Comparison of ENCODE assay signal across 26 cellular contexts in genomic region chr1:45407888-45408287, GRCh38.
DNase-seq lines count a peak whose midpoint lies in the region; ATAC-seq, FAIRE-seq and TF ChIP-seq lines count a peak whose summit lies in the region.
"Had no signal": no experiment of that assay in that cellular context is flagged by ENCODE, and none has a peak within 500 bp of the region (broad histone marks: within the 10 kb centered on the region; RNA-seq: fewer than 3 reads in every experiment).

No MANE protein-coding gene starts in this region.

- no peak for ATAC-seq in K562
- peak; percentile 39 for ATAC-seq in upper lobe of right lung
- ATAC-seq: HCT116 had no signal

- DNase-seq in NCI-H526 (lab: John Stamatoyannopoulos, UW) (peak; percentile 13 to 43), NCI-H526 treated with DMSO at 0.1 percent for 48 hours (lab: John Stamatoyannopoulos, UW) (no peak), K562 (ENCODE audit: extremely low read depth in 1 of 4, low spot score in 3 of 4) (no peak), upper lobe of right lung (no peak), brain microvascular endothelial cell (no peak)
- DNase-seq in activated CD4-positive, alpha-beta T cell treated with anti-CD3 and anti-CD28 coated beads, Interleukin-2, amount 50 U/mL, for 48 hours, result no peak
- DNase-seq: 8988T, C1 segment of cervical spinal cord, DMS53, GF-D8, Karpas-422, NCI-H1092, NCI-H1436, NCI-H187 treated with DMSO at 0.1 percent for 48 hours, NCI-H226, NCI-H510A treated with DMSO at 0.1 percent for 48 hours, NCI-H82, PC-9, SHP77 treated with DMSO at 0.1 percent for 48 hours, SK-N-SH had no signal

- no peak overlapping the region for H3K9ac ChIP-seq in K562 (ENCODE audit: insufficient read depth in 1 of 2, low read depth in 2 of 2, low read length in 2 of 2)
- H3K9ac ChIP-seq: SK-N-SH had no signal

- no peak overlapping the region for H2AFZ ChIP-seq in K562 (ENCODE audit: low read depth, low read length)
- H2AFZ ChIP-seq: PC-9 had no signal

- intact Hi-C loops in K562 (cut with micrococcal nuclease), result no loop called here
- intact Hi-C loops in upper lobe of right lung (cut with DNase I), result no loop called here

- H3K27ac Mint-ChIP-seq in IgD-negative memory B cell, result peak overlapping the region; percentile 57 to 91 (median 81)

- BruUV-seq in K562 (replicated peaks; lab: Mats Ljungman, UMichigan), result no TSS peak

- H3K4me1 Mint-ChIP-seq in IgD-negative memory B cell, result peaks cover 42 to 54% (median 50%) of the 10 kb centered on the region in 3 donors

- no peaks in the 10 kb centered on the region for H4K20me1 ChIP-seq in K562 (replicated peaks; ENCODE audit: control insufficient read depth, insufficient read depth, low read length)

- H3K4me1 ChIP-seq in K562 (replicated peaks in 1 of 2; ENCODE audit: control insufficient read depth in 2 of 2, insufficient read depth in 2 of 2, low read length in 2 of 2) (peaks cover 4 to 19% of the 10 kb centered on the region in 2 experiments; a peak in 4 of 5 replicates), upper lobe of right lung (peaks cover 9% of the 10 kb centered on the region)

- TF ChIP-seq POLR2A in K562 (conservative IDR thresholded peaks at IDR 0.05), result no peak

- H3K9me1 ChIP-seq in K562 (ENCODE audit: control insufficient read depth, insufficient read depth, low read length), result no peaks in the 10 kb centered on the region

- TF ChIP-seq CTCF in K562 (IDR thresholded peaks at IDR 0.05 in 2 of 3, conservative IDR thresholded peaks at IDR 0.05 in 1 of 3; ENCODE audit: insufficient read depth in 2 of 3, low read depth in 1 of 3, low read length in 3 of 3) (no peak), upper lobe of right lung (IDR thresholded peaks at IDR 0.05) (no peak), brain microvascular endothelial cell (IDR thresholded peaks at IDR 0.05; ENCODE audit: low read depth, low read length, missing control alignments) (no peak)

- H3K36me3 ChIP-seq in K562 (ENCODE audit: control insufficient read depth, insufficient read depth, low read length) (no peaks in the 10 kb centered on the region), upper lobe of right lung (no peaks in the 10 kb centered on the region), brain microvascular endothelial cell (replicated peaks) (no peaks in the 10 kb centered on the region)

- POLR2A ChIA-PET in K562 (lab: Yijun Ruan, JAX), result interaction anchor here (1.1 to 1.9 kb wide), 2 partner anchors 10 to 26 kb away, joined by 3 to 7 read pairs; no protein-coding TSS in a partner anchor

- no peaks in the 10 kb centered on the region for H3K79me2 ChIP-seq in K562 (ENCODE audit: control insufficient read depth, insufficient read depth, low read length)

- H3K36me3 Mint-ChIP-seq in IgD-negative memory B cell, result peaks cover 8% of the 10 kb centered on the region

- H3K9me3 Mint-ChIP-seq in IgD-negative memory B cell, result peaks cover 2 to 6% (median 2%) of the 10 kb centered on the region in 3 donors

- no peak overlapping the region for H3K4me2 ChIP-seq in K562 (ENCODE audit: insufficient read depth, low read length)
- H3K4me2 ChIP-seq: PC-9, SK-N-SH had no signal

- CTCF ChIA-PET in K562 (lab: Yijun Ruan, JAX; ENCODE audit: low intra/inter-chr PET ratio), result no interaction called here

- WGBS in K562 (ENCODE audit: insufficient coverage, low coverage, missing lambda C conversion rate), result 38% methylated on average over 1 of the region's 1 CpG

- peak overlapping the region in 3 of 4 donors; percentile 3 to 58 (median 5) for H3K4me3 Mint-ChIP-seq in IgD-negative memory B cell

- no peak overlapping the region for H3K4me3 ChIP-seq in K562
- no peak overlapping the region for H3K4me3 ChIP-seq in upper lobe of right lung
- no peak overlapping the region for H3K4me3 ChIP-seq in brain microvascular endothelial cell (ENCODE audit: low read depth, low read length)
- H3K4me3 ChIP-seq: PC-9 had no signal

- no peak for TF ChIP-seq EP300 in K562 (IDR thresholded peaks at IDR 0.05; ENCODE audit: low read length)

- in situ Hi-C loops in K562 (cut with MboI) (no loop called here), brain microvascular endothelial cell (cut with HindIII; ENCODE audit: low pct_ligation_motif_present, low sequenced_read_pairs) (no loop called here)

- no peak for FAIRE-seq in K562 (lab: Jason Lieb, UNC)
- FAIRE-seq: D721Med, GM19239, H1 had no signal

- H3K9me3 ChIP-seq in K562 (replicated peaks; ENCODE audit: control insufficient read depth, insufficient read depth, low read depth, low read length) (no peaks in the 10 kb centered on the region), upper lobe of right lung (no peaks in the 10 kb centered on the region)
- H3K9me3 ChIP-seq: SK-N-SH had no signal

- no peaks in the 10 kb centered on the region for H3K27me3 ChIP-seq in K562 (ENCODE audit: control insufficient read depth in 2 of 2, insufficient read depth in 2 of 2, low read length in 2 of 2)
- H3K27me3 ChIP-seq in upper lobe of right lung, result no peaks in the 10 kb centered on the region
- H3K27me3 ChIP-seq in brain microvascular endothelial cell (replicated peaks), result no peaks in the 10 kb centered on the region

- H3K27ac ChIP-seq in K562 (ENCODE audit: extremely low read depth, low read depth, low read length) (no peak overlapping the region), upper lobe of right lung (no peak overlapping the region), brain microvascular endothelial cell (no peak overlapping the region)
- H3K27ac ChIP-seq: PC-9, RWPE1 had no signal

- peaks cover 1% of the 10 kb centered on the region for H3K27me3 Mint-ChIP-seq in IgD-negative memory B cell

- TF ChIP-seq RAD21 in K562 (CRISPR knock-in tag; conservative IDR thresholded peaks at IDR 0.05 in 1 of 2, IDR thresholded peaks at IDR 0.05 in 1 of 2), result no peak

TF ChIP-seq in K562, 482 proteins besides CTCF, POLR2A, EP300 and RAD21:
- TF ChIP-seq PRPF4 (IDR thresholded peaks at IDR 0.05; ENCODE audit: insufficient read depth, low read depth, low read length, poor library complexity, severe bottlenecking), result no peak
- no peak for TF ChIP-seq E2F3 (CRISPR knock-in tag; IDR thresholded peaks at IDR 0.05)
- no peak for TF ChIP-seq CEBPG (CRISPR knock-in tag; IDR thresholded peaks at IDR 0.05)
- peak in 1 of 2 experiments; percentile 83; a peak in 2 of 4 replicates for TF ChIP-seq CEBPG (tag; conservative IDR thresholded peaks at IDR 0.05 in 1 of 2, IDR thresholded peaks at IDR 0.05 in 1 of 2)
- no peak for TF ChIP-seq ZNF398 (CRISPR knock-in tag; IDR thresholded peaks at IDR 0.05)
- peak; percentile 69 for TF ChIP-seq CEBPB (tag; IDR thresholded peaks at IDR 0.05)

Comparison
In these comparisons a context has a peak if more than half of its experiments do, and no peak if none do; other contexts are left out.
1. DNase-seq: peak in NCI-H526 (2 of 2); none in NCI-H526 treated with DMSO at 0.1 percent for 48 hours (single experiment), K562 (0 of 4), upper lobe of right lung (single experiment), brain microvascular endothelial cell (single experiment) and activated CD4-positive, alpha-beta T cell treated with anti-CD3 and anti-CD28 coated beads, Interleukin-2, amount 50 U/mL, for 48 hours (0 of 2).